ENCODE assay signal across 17 cellular contexts in genomic region chr18:58177886-58178470, GRCh38.
DNase-seq lines count a peak whose midpoint lies in the region; ATAC-seq, FAIRE-seq and TF ChIP-seq lines count a peak whose summit lies in the region.
"Had no signal": no experiment of that assay in that cellular context is flagged by ENCODE, and none has a peak within 500 bp of the region (broad histone marks: within the 10 kb centered on the region; RNA-seq: fewer than 3 reads in every experiment).

No MANE protein-coding gene starts in this region.

- no peak overlapping the region for H4K91ac ChIP-seq in mesenchymal stem cell (ENCODE audit: low read length)

- H3K27ac ChIP-seq in HepG2 (ENCODE audit: extremely low read length, insufficient read depth, low read length), result no peak overlapping the region
- H3K27ac ChIP-seq in right lobe of liver, result no peak overlapping the region
- peak overlapping the region; percentile 78 for H3K27ac ChIP-seq in mesenchymal stem cell (ENCODE audit: low read length, poor library complexity, severe bottlenecking)
- no peak overlapping the region for H3K27ac ChIP-seq in ascending aorta
- H3K27ac ChIP-seq: 22Rv1, BLaER1 had no signal

- peaks cover 1% of the 10 kb centered on the region for H3K79me1 ChIP-seq in mesenchymal stem cell (replicated peaks; ENCODE audit: low read length, poor library complexity, severe bottlenecking)

- intact Hi-C loops in HepG2 (cut with micrococcal nuclease; ENCODE audit: unreplicated experiment), result no loop called here
- intact Hi-C loops in right lobe of liver (cut with DNase I), result no loop called here
- intact Hi-C loops in left cardiac atrium (cut with DNase I), result no loop called here
- intact Hi-C loops in ascending aorta (cut with DNase I), result no loop called here

- H3K4me3 Mint-ChIP-seq in brain, result peak overlapping the region in 3 of 5 experiments; percentile 10 to 55 (median 10)

- FAIRE-seq in HepG2 (lab: Jason Lieb, UNC), result no peak

- H3K9me3 Mint-ChIP-seq in brain, result no peaks in the 10 kb centered on the region

- no peak overlapping the region for H3K14ac ChIP-seq in mesenchymal stem cell (ENCODE audit: low read length in 2 of 2)

- POLR2A ChIA-PET in HepG2 (lab: Yijun Ruan, JAX), result no interaction called here

- no peak overlapping the region for H2BK120ac ChIP-seq in mesenchymal stem cell (ENCODE audit: low read depth, low read length)

- no peak for TF ChIP-seq CTCF in HepG2 (CRISPR knock-in tag; IDR thresholded peaks at IDR 0.05)
- no peak for TF ChIP-seq CTCF in right lobe of liver (IDR thresholded peaks at IDR 0.05)
- TF ChIP-seq CTCF in brain (conservative IDR thresholded peaks at IDR 0.05), result no peak
- TF ChIP-seq CTCF in ascending aorta (IDR thresholded peaks at IDR 0.05), result no peak

- H3K4me1 Mint-ChIP-seq in brain, result peaks cover 83% of the 10 kb centered on the region

- CTCF ChIA-PET in HepG2 (lab: Yijun Ruan, JAX; ENCODE audit: low intra/inter-chr PET ratio, low total read pairs), result no interaction called here

- TF ChIP-seq EP300 in HepG2 (IDR thresholded peaks at IDR 0.05; ENCODE audit: low read depth in 2 of 2, low read length in 2 of 2) (no peak), HepG2 (CRISPR knock-in tag; IDR thresholded peaks at IDR 0.05; ENCODE audit: borderline replicate concordance) (no peak)

- peaks cover 4% of the 10 kb centered on the region for H3K79me2 ChIP-seq in HepG2 (ENCODE audit: insufficient read depth, low read length)

- H2BK15ac ChIP-seq in mesenchymal stem cell (ENCODE audit: low read depth, poor library complexity, severe bottlenecking), result no peak overlapping the region

- H3K23ac ChIP-seq in mesenchymal stem cell (ENCODE audit: low read length in 2 of 2), result no peak overlapping the region

- WGBS in HepG2 (ENCODE audit: low lambda C conversion rate), result 75% methylated on average over 4 of the region's 4 CpGs
- WGBS in right lobe of liver (ENCODE audit: insufficient coverage, low coverage, low lambda C conversion rate, missing lambda C conversion rate), result 76% methylated on average over 4 of the region's 4 CpGs
- 90% methylated on average over 3 of the region's 4 CpGs for WGBS in mesenchymal stem cell

- H3K27ac Mint-ChIP-seq in brain, result peak overlapping the region in 3 of 5 experiments; percentile 35 to 91 (median 65)

- H4K20me1 ChIP-seq in HepG2 (ENCODE audit: insufficient read depth, low read length), result no peaks in the 10 kb centered on the region

- peak; percentile 63 for ATAC-seq in HepG2
- no peak for ATAC-seq in right lobe of liver
- ATAC-seq in left cardiac atrium, result no peak
- no peak for ATAC-seq in HG02678 (IDR thresholded peaks at IDR 0.05; ENCODE audit: unreplicated experiment)

- H3K4me1 ChIP-seq in HepG2 (ENCODE audit: insufficient read depth, low read length) (peaks cover 40% of the 10 kb centered on the region), right lobe of liver (peaks cover 0 to 9% (median 0%) of the 10 kb centered on the region in 4 donors), mesenchymal stem cell (ENCODE audit: control insufficient read depth, insufficient read depth, low read depth, low read length) (peaks cover 20% of the 10 kb centered on the region), HAP-1 (no peaks in the 10 kb centered on the region), ascending aorta (no peaks in the 10 kb centered on the region)

- H2BK12ac ChIP-seq in mesenchymal stem cell (ENCODE audit: low read length in 2 of 2), result no peak overlapping the region

- no peaks in the 10 kb centered on the region for H3K36me3 Mint-ChIP-seq in brain

- BruUV-seq in HepG2 (replicated peaks; lab: Mats Ljungman, UMichigan), result no TSS peak

- H4K8ac ChIP-seq in mesenchymal stem cell (ENCODE audit: low read length), result no peak overlapping the region

- H3K9me3 ChIP-seq in HepG2 (ENCODE audit: low read length), result no peaks in the 10 kb centered on the region
- H3K9me3 ChIP-seq in right lobe of liver, result no peaks in the 10 kb centered on the region
- H3K9me3 ChIP-seq in mesenchymal stem cell (ENCODE audit: control insufficient read depth, low read length), result no peaks in the 10 kb centered on the region
- H3K9me3 ChIP-seq in HAP-1, result no peaks in the 10 kb centered on the region
- H3K9me3 ChIP-seq in ascending aorta, result no peaks in the 10 kb centered on the region
- H3K9me3 ChIP-seq: BLaER1, SJSA1 had no signal

- no peak overlapping the region for H2BK5ac ChIP-seq in mesenchymal stem cell (ENCODE audit: low read depth, low read length, poor library complexity, severe bottlenecking)

- H3K9ac ChIP-seq in HepG2 (ENCODE audit: insufficient read depth, low read depth, low read length) (no peak overlapping the region), mesenchymal stem cell (ENCODE audit: low read length) (no peak overlapping the region)
- H3K9ac ChIP-seq: BLaER1 had no signal

- no peaks in the 10 kb centered on the region for H3K27me3 Mint-ChIP-seq in brain

- H3K4me2 ChIP-seq in HepG2 (ENCODE audit: low read depth, low read length) (no peak overlapping the region), mesenchymal stem cell (ENCODE audit: low read length, poor library complexity, severe bottlenecking) (peak overlapping the region; percentile 42)
- H3K4me2 ChIP-seq: BLaER1 had no signal

- peak overlapping the region; percentile 47 for H2AK5ac ChIP-seq in mesenchymal stem cell (ENCODE audit: low read length, severe bottlenecking)

- H3K27me3 ChIP-seq in HepG2 (ENCODE audit: control insufficient read depth in 1 of 2, insufficient read depth in 2 of 2, low read length in 2 of 2), result no peaks in the 10 kb centered on the region
- H3K27me3 ChIP-seq in right lobe of liver, result no peaks in the 10 kb centered on the region
- peaks cover 0 to 3% of the 10 kb centered on the region in 2 experiments for H3K27me3 ChIP-seq in mesenchymal stem cell (ENCODE audit: control insufficient read depth in 1 of 2, insufficient read depth in 1 of 2, low read length in 2 of 2)
- no peaks in the 10 kb centered on the region for H3K27me3 ChIP-seq in HAP-1 (ENCODE audit: low read depth)
- no peaks in the 10 kb centered on the region for H3K27me3 ChIP-seq in ascending aorta
- H3K27me3 ChIP-seq: BLaER1, SJSA1 had no signal

- no peak overlapping the region for H3K18ac ChIP-seq in mesenchymal stem cell (ENCODE audit: low read depth in 1 of 2, low read length in 2 of 2)

- H3K36me3 ChIP-seq in HepG2 (replicated peaks in 1 of 2; ENCODE audit: control insufficient read depth in 1 of 2, insufficient read depth in 2 of 2, low read length in 2 of 2), result no peaks in the 10 kb centered on the region; a peak in 1 of 5 replicates
- H3K36me3 ChIP-seq in right lobe of liver, result no peaks in the 10 kb centered on the region
- H3K36me3 ChIP-seq in mesenchymal stem cell (ENCODE audit: control insufficient read depth in 1 of 2, insufficient read depth in 2 of 2, low read depth in 1 of 2, low read length in 2 of 2), result no peaks in the 10 kb centered on the region
- H3K36me3 ChIP-seq in HAP-1 (replicated peaks), result no peaks in the 10 kb centered on the region
- H3K36me3 ChIP-seq in ascending aorta, result no peaks in the 10 kb centered on the region
- H3K36me3 ChIP-seq: BLaER1, SJSA1 had no signal

- TF ChIP-seq POLR2A in HepG2 (IDR thresholded peaks at IDR 0.05; ENCODE audit: insufficient read depth in 1 of 2, low read depth in 2 of 2, low read length in 2 of 2), result no peak
- no peak for TF ChIP-seq POLR2A in right lobe of liver (IDR thresholded peaks at IDR 0.05)

- no peak for TF ChIP-seq RAD21 in HepG2 (CRISPR knock-in tag; IDR thresholded peaks at IDR 0.05)

- no peak overlapping the region for H3K4ac ChIP-seq in mesenchymal stem cell (ENCODE audit: low read depth in 1 of 2, low read length in 2 of 2)

- DNase-seq in HepG2 (ENCODE audit: low spot score) (peak; percentile 16), right lobe of liver (no peak), mesenchymal stem cell (peak; percentile 66), HAP-1 (ENCODE audit: low spot score in 2 of 2) (no peak), left cardiac atrium (no peak), ascending aorta (ENCODE audit: low spot score in 2 of 2) (no peak)
- DNase-seq: DMS153, GOT3, MV-4-11, NCI-H1417 treated with DMSO at 0.1 percent for 48 hours, NCI-H2029 treated with DMSO at 0.1 percent for 48 hours, NCI-H510A treated with DMSO at 0.1 percent for 48 hours had no signal

- H2AFZ ChIP-seq in HepG2 (ENCODE audit: low read length) (no peak overlapping the region), mesenchymal stem cell (ENCODE audit: low read depth, low read length) (no peak overlapping the region)

- in situ Hi-C loops in HepG2 (cut with HindIII; ENCODE audit: extremely low pct_ligation_motif_present, low pct_unique_long_range_greater_than_20kb), result no loop called here
- in situ Hi-C loops in HAP-1 (cut with MboI; ENCODE audit: low sequenced_read_pairs), result loop anchor here (25.0 kb wide), 2 partner anchors 291 to 309 kb away; no protein-coding TSS in a partner anchor

- H3K4me3 ChIP-seq in HepG2 (replicated peaks in 1 of 3; ENCODE audit: insufficient read depth in 1 of 3, low read depth in 2 of 3, low read length in 3 of 3), result no peak overlapping the region
- no peak overlapping the region for H3K4me3 ChIP-seq in right lobe of liver
- H3K4me3 ChIP-seq in mesenchymal stem cell (ENCODE audit: insufficient read depth in 1 of 2, low read depth in 1 of 2, low read length in 2 of 2), result no peak overlapping the region
- no peak overlapping the region for H3K4me3 ChIP-seq in HAP-1
- H3K4me3 ChIP-seq in ascending aorta, result no peak overlapping the region
- H3K4me3 ChIP-seq: BLaER1, SJSA1 had no signal

TF ChIP-seq in HepG2, 621 proteins besides CTCF, POLR2A, EP300 and RAD21:
- no peak for TF ChIP-seq ZNF770 (CRISPR knock-in tag; IDR thresholded peaks at IDR 0.05)

Comparison
In these comparisons a context has a peak if more than half of its experiments do, and no peak if none do; other contexts are left out.
1. DNase-seq: peak in HepG2 (single experiment) and mesenchymal stem cell (single experiment); none in right lobe of liver (0 of 3), HAP-1 (0 of 2), left cardiac atrium (single experiment) and ascending aorta (0 of 2).